In the genomic region with DNA sequence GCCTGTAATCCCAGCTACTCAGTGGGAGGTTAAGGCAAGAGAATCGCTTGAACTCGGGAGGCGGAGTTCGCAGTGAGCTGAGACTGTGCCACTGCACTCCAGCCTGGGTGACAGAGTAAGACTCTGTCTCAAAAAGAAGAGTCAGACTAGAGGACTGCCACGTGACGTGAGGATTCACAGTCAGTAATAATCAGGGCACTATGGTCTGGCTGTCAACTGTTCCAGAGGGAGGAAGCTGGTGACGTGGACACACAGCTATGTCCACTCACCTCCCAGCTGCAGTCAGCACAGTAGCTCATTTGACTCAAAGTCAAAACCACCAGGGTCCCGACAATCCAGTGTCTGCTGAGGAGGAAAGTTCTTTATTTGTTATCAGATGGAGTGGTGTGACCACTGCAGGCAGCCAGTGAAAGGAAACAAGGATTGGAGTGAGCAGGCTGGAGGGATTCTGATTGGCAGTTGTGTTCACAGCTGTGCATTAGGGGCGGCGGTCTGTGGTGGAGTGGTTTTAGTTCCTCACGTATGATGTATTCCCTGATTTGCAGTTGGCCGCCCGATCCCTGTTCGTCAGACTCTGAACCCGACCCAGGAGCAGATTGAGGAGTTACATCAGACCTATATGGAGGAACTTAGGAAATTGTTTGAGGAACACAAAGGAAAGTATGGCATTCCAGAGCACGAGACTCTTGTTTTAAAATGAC, we compare ENCODE assay signal across 8 cellular contexts. TPM values are rescaled to one million over a fixed set of nuclear protein-coding genes. Genes with fewer than 3 reads are reported as not detected.
DNase-seq lines count a peak whose midpoint lies in the region; ATAC-seq and TF ChIP-seq lines count a peak whose summit lies in the region.

No MANE protein-coding gene starts in this region.

- no peaks in the 10 kb centered on the region for H3K36me3 ChIP-seq in ascending aorta
- H3K36me3 ChIP-seq in gastrocnemius medialis = no peaks in the 10 kb centered on the region

- peak overlapping the region in 1 of 2 donors; percentile 30 for H3K4me3 ChIP-seq in ascending aorta
- peak overlapping the region; percentile 38 to 51 (median 42) for H3K4me3 ChIP-seq in gastrocnemius medialis

- TF ChIP-seq CTCF in ascending aorta (IDR thresholded peaks at IDR 0.05) = no peak
- no peak for TF ChIP-seq CTCF in gastrocnemius medialis (IDR thresholded peaks at IDR 0.05 in 4 of 5, conservative IDR thresholded peaks at IDR 0.05 in 1 of 5)

- ATAC-seq in GM21786 (IDR thresholded peaks at IDR 0.05; ENCODE audit: unreplicated experiment) (peak; percentile 50), left ventricle myocardium superior (peak; percentile 95), gastrocnemius medialis (peak; percentile 94 to 98), HG02763 (IDR thresholded peaks at IDR 0.05; ENCODE audit: unreplicated experiment) (no peak)

- H3K27me3 ChIP-seq in ascending aorta (no peaks in the 10 kb centered on the region), gastrocnemius medialis (no peaks in the 10 kb centered on the region)

- H3K27ac ChIP-seq in ascending aorta (peak overlapping the region; percentile 78 to 91), gastrocnemius medialis (peak overlapping the region; percentile 84 to 87 (median 85))

- H3K4me1 ChIP-seq in ascending aorta (peaks cover 0 to 36% of the 10 kb centered on the region in 2 donors), gastrocnemius medialis (peaks cover 18 to 24% of the 10 kb centered on the region in 2 donors)

- TF ChIP-seq POLR2A in gastrocnemius medialis (IDR thresholded peaks at IDR 0.05) = peak; percentile 37 to 38

- in situ Hi-C loops in gastrocnemius medialis (cut with MboI; ENCODE audit: low sequenced_read_pairs in 4 of 4) = loop anchor here in 2 of 4 donors (5.0 kb wide), 1 partner anchor 193 kb away; no protein-coding TSS in a partner anchor

- DNase-seq in DMS53 treated with DMSO at 0.1 percent for 48 hours (lab: John Stamatoyannopoulos, UW; ENCODE audit: unreplicated experiment) = peak; percentile 91
- DNase-seq in MV-4-11 (lab: John Stamatoyannopoulos, UW) = peak; percentile 95
- peak; percentile 73 to 90 for DNase-seq in ascending aorta (ENCODE audit: low spot score in 2 of 2)
- peak; percentile 74 for DNase-seq in left ventricle myocardium superior
- DNase-seq in gastrocnemius medialis = peak; percentile 75 to 77
- DNase-seq in SKM-1 (lab: John Stamatoyannopoulos, UW; ENCODE audit: unreplicated experiment) = no peak

- intact Hi-C loops in ascending aorta (cut with DNase I) = loop anchor here (2.0 to 5.0 kb wide), 2 partner anchors 19 to 83 kb away; no protein-coding TSS in a partner anchor
- intact Hi-C loops in left ventricle myocardium superior (cut with micrococcal nuclease) = loop anchor here (5.0 to 10.0 kb wide), 3 partner anchors 85 to 193 kb away; a partner anchor contains a TSS
- intact Hi-C loops in gastrocnemius medialis (cut with DNase I; ENCODE audit: low total_unique reads) = loop anchor here (1.0 to 5.0 kb wide), 4 partner anchors 27 to 228 kb away; no protein-coding TSS in a partner anchor

- H3K9me3 ChIP-seq in ascending aorta (no peaks in the 10 kb centered on the region), gastrocnemius medialis (no peaks in the 10 kb centered on the region)

RNA-seq across cellular contexts. Expression of a gene that starts 37.9 kb away (rescaled TPM):
- total RNA-seq in ascending aorta = not detected
- total RNA-seq in left ventricle myocardium superior = 0.25 TPM
- total RNA-seq in gastrocnemius medialis = not detected

RNA-seq across cellular contexts. Expression of a gene that starts 53.4 kb away (rescaled TPM):
- total RNA-seq in ascending aorta (4.4 TPM), left ventricle myocardium superior (18.5 TPM), gastrocnemius medialis (10 to 100 TPM; 23.9 to 33.5 (median 29.9) TPM)
